ENCODE assay signal across 12 cellular contexts in the genomic region with DNA sequence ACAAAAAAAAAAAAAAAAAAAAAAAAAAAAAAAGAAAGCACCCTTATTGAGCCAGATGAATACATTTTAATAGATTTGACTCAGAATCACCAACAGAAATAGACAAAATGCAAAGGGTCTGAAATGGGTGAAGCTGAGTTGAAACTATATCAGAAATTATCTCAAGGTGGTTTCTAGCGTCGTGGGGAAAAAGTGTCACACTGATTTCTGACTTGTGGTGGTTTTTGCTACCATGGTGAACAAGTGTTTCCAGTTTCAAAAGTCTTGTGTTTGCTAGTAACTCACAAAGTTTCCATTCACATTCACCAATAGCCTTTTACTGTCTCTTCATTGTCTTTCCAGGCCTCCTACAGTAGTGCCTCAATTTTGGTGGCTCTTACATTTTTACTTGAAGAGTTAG.
DNase-seq lines count a peak whose midpoint lies in the region; ATAC-seq and TF ChIP-seq lines count a peak whose summit lies in the region.
"Had no signal": no experiment of that assay in that cellular context is flagged by ENCODE, and none has a peak within 500 bp of the region (broad histone marks: within the 10 kb centered on the region; RNA-seq: fewer than 3 reads in every experiment).

No MANE protein-coding gene starts in this region.

- no peaks in the 10 kb centered on the region for H4K20me1 ChIP-seq in hepatocyte (ENCODE audit: insufficient read depth, poor library complexity, severe bottlenecking)

- DNase-seq in activated T-cell treated with anti-CD3 and anti-CD28 coated beads, Interleukin-2, amount 50 U/mL, for 4 hours = no peak
- DNase-seq in activated T-cell treated with anti-CD3 and anti-CD28 coated beads for 4 hours = no peak
- DNase-seq in stimulated activated naive B cell treated with anti-CD40 and anti-IgM and Interleukin-4, amounts not matched to agents 10 μg/mL and 1 μg/mL and 100 μg/mL, for 72 hours = peak; percentile 56
- no peak for DNase-seq in hepatocyte (ENCODE audit: low spot score)
- DNase-seq in dermis blood vessel endothelial cell = no peak
- DNase-seq in germinal center (ENCODE audit: low spot score) = no peak
- DNase-seq: left colon, NCI-H2081 treated with DMSO at 0.1 percent for 48 hours, uterus had no signal

- ATAC-seq in activated T-cell treated with anti-CD3 and anti-CD28 coated beads, Interleukin-2, amount 50 U/mL, for 4 hours = peak; percentile 46 to 61
- ATAC-seq in GM21717 (IDR thresholded peaks at IDR 0.05; ENCODE audit: unreplicated experiment) = peak; percentile 82
- ATAC-seq in HG03175 (IDR thresholded peaks at IDR 0.05; ENCODE audit: unreplicated experiment) = peak; percentile 81
- ATAC-seq in stimulated activated naive B cell treated with anti-CD40 and anti-IgM and Interleukin-4, amounts not matched to agents 10 μg/mL and 1 μg/mL and 100 μg/mL, for 72 hours (replicated peaks) = peak; percentile 79 to 90
- ATAC-seq: left colon had no signal

- H3K36me3 ChIP-seq in hepatocyte (replicated peaks; ENCODE audit: insufficient read depth, low read depth) = no peaks in the 10 kb centered on the region
- H3K36me3 ChIP-seq: uterus had no signal

- H2AFZ ChIP-seq in hepatocyte = no peak overlapping the region
- H2AFZ ChIP-seq: parathyroid adenoma had no signal

- no peak for TF ChIP-seq CTCF in hepatocyte (IDR thresholded peaks at IDR 0.05; ENCODE audit: poor library complexity)

- H3K4me1 Mint-ChIP-seq in activated T-cell treated with anti-CD3 and anti-CD28 coated beads, Interleukin-2, amount 50 U/mL, for 4 hours (ENCODE audit: low read depth) = no peaks in the 10 kb centered on the region
- H3K4me1 Mint-ChIP-seq in stimulated activated naive B cell treated with anti-CD40 and anti-IgM and Interleukin-4, amounts not matched to agents 10 μg/mL and 1 μg/mL and 100 μg/mL, for 72 hours = peaks cover 19 to 28% of the 10 kb centered on the region in 2 donors

- H3K27me3 Mint-ChIP-seq in activated T-cell treated with anti-CD3 and anti-CD28 coated beads, Interleukin-2, amount 50 U/mL, for 4 hours (ENCODE audit: low read depth) = no peaks in the 10 kb centered on the region
- no peaks in the 10 kb centered on the region for H3K27me3 Mint-ChIP-seq in stimulated activated naive B cell treated with anti-CD40 and anti-IgM and Interleukin-4, amounts not matched to agents 10 μg/mL and 1 μg/mL and 100 μg/mL, for 72 hours

- no peak overlapping the region for H3K27ac ChIP-seq in hepatocyte
- H3K27ac ChIP-seq: parathyroid adenoma, uterus had no signal

- H3K27me3 ChIP-seq in hepatocyte = no peaks in the 10 kb centered on the region
- H3K27me3 ChIP-seq: uterus had no signal

- H3K4me3 ChIP-seq in hepatocyte = no peak overlapping the region
- H3K4me3 ChIP-seq: uterus had no signal

- H3K36me3 Mint-ChIP-seq in activated T-cell treated with anti-CD3 and anti-CD28 coated beads, Interleukin-2, amount 50 U/mL, for 4 hours (ENCODE audit: insufficient read depth) = no peaks in the 10 kb centered on the region
- H3K36me3 Mint-ChIP-seq in stimulated activated naive B cell treated with anti-CD40 and anti-IgM and Interleukin-4, amounts not matched to agents 10 μg/mL and 1 μg/mL and 100 μg/mL, for 72 hours = peaks cover 0 to 16% of the 10 kb centered on the region in 2 donors

- no peaks in the 10 kb centered on the region for H3K9me3 ChIP-seq in hepatocyte (ENCODE audit: low read depth)
- H3K9me3 ChIP-seq: uterus had no signal

- H3K4me2 ChIP-seq in hepatocyte = no peak overlapping the region

- H3K4me1 ChIP-seq in hepatocyte (ENCODE audit: insufficient read depth) = no peaks in the 10 kb centered on the region
- H3K4me1 ChIP-seq: parathyroid adenoma, uterus had no signal

- peaks cover 3% of the 10 kb centered on the region for H3K9me3 Mint-ChIP-seq in activated T-cell treated with anti-CD3 and anti-CD28 coated beads, Interleukin-2, amount 50 U/mL, for 4 hours
- peaks cover 2 to 3% of the 10 kb centered on the region in 2 donors for H3K9me3 Mint-ChIP-seq in stimulated activated naive B cell treated with anti-CD40 and anti-IgM and Interleukin-4, amounts not matched to agents 10 μg/mL and 1 μg/mL and 100 μg/mL, for 72 hours

- H3K27ac Mint-ChIP-seq in stimulated activated naive B cell treated with anti-CD40 and anti-IgM and Interleukin-4, amounts not matched to agents 10 μg/mL and 1 μg/mL and 100 μg/mL, for 72 hours = peak overlapping the region; percentile 98

- no peaks in the 10 kb centered on the region for H3K79me2 ChIP-seq in hepatocyte
- H3K79me2 ChIP-seq: parathyroid adenoma had no signal

- H3K9me2 ChIP-seq in hepatocyte (replicated peaks; ENCODE audit: insufficient read depth) = no peaks in the 10 kb centered on the region

- 94% methylated on average over 2 of the region's 2 CpGs for WGBS in hepatocyte (ENCODE audit: low lambda C conversion rate, missing lambda C conversion rate)

- H3K4me3 Mint-ChIP-seq in activated T-cell treated with anti-CD3 and anti-CD28 coated beads, Interleukin-2, amount 50 U/mL, for 4 hours = no peak overlapping the region
- peak overlapping the region in 1 of 2 donors; percentile 40 for H3K4me3 Mint-ChIP-seq in stimulated activated naive B cell treated with anti-CD40 and anti-IgM and Interleukin-4, amounts not matched to agents 10 μg/mL and 1 μg/mL and 100 μg/mL, for 72 hours
